In the genomic region with DNA sequence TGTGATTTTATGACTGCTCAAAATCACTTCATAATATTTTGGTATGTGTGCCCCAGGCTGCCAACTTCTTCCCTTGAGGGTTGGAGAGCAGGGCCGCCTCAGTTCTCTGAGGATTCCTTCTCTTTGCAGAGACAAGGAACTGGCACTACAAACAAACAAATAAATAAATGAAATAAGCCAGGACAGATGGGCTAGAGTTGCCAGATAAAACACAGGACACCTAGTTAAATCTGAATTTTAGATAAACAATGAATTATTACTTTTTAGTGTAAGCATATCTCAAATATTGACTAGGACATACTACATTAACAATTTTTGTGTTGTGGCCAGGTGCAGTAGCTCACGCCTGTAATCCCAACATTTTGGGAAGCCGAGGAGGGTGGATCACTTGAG, we compare ENCODE assay signal across 9 cellular contexts.
"Had no signal": no experiment of that assay in that cellular context is flagged by ENCODE, and none has a peak within 500 bp of the region (broad histone marks: within the 10 kb centered on the region; RNA-seq: fewer than 3 reads in every experiment).

No MANE protein-coding gene starts in this region.

- H3K4me3 ChIP-seq: HAP-1, K562 had no signal

- H3K4me3 Mint-ChIP-seq: HFFc6 had no signal

- DNase-seq: GOT3, H7, HFFc6, IMR-90, KG1 had no signal

- ATAC-seq: HCT116 had no signal

- FAIRE-seq: HTR-8/SVneo, K562 had no signal

- H3K36me3 ChIP-seq: HAP-1 had no signal

- H3K9me3 ChIP-seq: HAP-1 had no signal

- H3K27ac Mint-ChIP-seq: HFFc6 had no signal

- H3K9me3 Mint-ChIP-seq: HFFc6 had no signal

- H3K4me1 ChIP-seq: HAP-1 had no signal
